Comparison of ENCODE assay signal across 16 cellular contexts in genomic region chr4:144902614-144903013, GRCh38.
DNase-seq lines count a peak whose midpoint lies in the region; ATAC-seq and TF ChIP-seq lines count a peak whose summit lies in the region.
"Had no signal": no experiment of that assay in that cellular context is flagged by ENCODE, and none has a peak within 500 bp of the region (broad histone marks: within the 10 kb centered on the region; RNA-seq: fewer than 3 reads in every experiment).

No MANE protein-coding gene starts in this region.

- H3K4me3 ChIP-seq in body of pancreas, result no peak overlapping the region
- H3K4me3 ChIP-seq: adrenal gland; BLaER1 treated with 17β-estradiol and CSF1 and Interleukin-3, amounts not matched to agents 10 nM and 100 nM; left ventricle myocardium inferior; SK-N-MC; thoracic aorta had no signal

- H3K36me3 Mint-ChIP-seq in glutamatergic neuron (ENCODE audit: unreplicated experiment), result no peaks in the 10 kb centered on the region
- H3K36me3 Mint-ChIP-seq: activated CD4-positive, alpha-beta memory T cell treated with anti-CD3 and anti-CD28 coated beads for 36 hours had no signal

- ATAC-seq in GM18907 (IDR thresholded peaks at IDR 0.05; ENCODE audit: unreplicated experiment), result peak; percentile 51
- ATAC-seq in GM21717 (IDR thresholded peaks at IDR 0.05; ENCODE audit: unreplicated experiment), result peak; percentile 69
- peak; percentile 52 for ATAC-seq in HG03159 (IDR thresholded peaks at IDR 0.05; ENCODE audit: unreplicated experiment)
- ATAC-seq in body of pancreas, result no peak
- ATAC-seq: foreskin keratinocyte, PC-3 had no signal

- H3K4me1 ChIP-seq in body of pancreas, result no peaks in the 10 kb centered on the region
- H3K4me1 ChIP-seq: adrenal gland had no signal

- H3K4me1 Mint-ChIP-seq in glutamatergic neuron (ENCODE audit: low read depth, unreplicated experiment), result peaks cover 26% of the 10 kb centered on the region

- no peaks in the 10 kb centered on the region for H3K9me3 ChIP-seq in body of pancreas
- H3K9me3 ChIP-seq: adrenal gland; BLaER1 treated with 17β-estradiol and CSF1 and Interleukin-3, amounts not matched to agents 10 nM and 100 nM; left ventricle myocardium inferior; thoracic aorta had no signal

- peaks cover 5% of the 10 kb centered on the region for H3K9me3 Mint-ChIP-seq in glutamatergic neuron (ENCODE audit: unreplicated experiment)
- H3K9me3 Mint-ChIP-seq: activated CD4-positive, alpha-beta memory T cell treated with anti-CD3 and anti-CD28 coated beads for 36 hours had no signal

- no peak for DNase-seq in glutamatergic neuron
- DNase-seq in GM13976 (ENCODE audit: low spot score), result no peak
- DNase-seq in epidermal melanocyte (ENCODE audit: insufficient read length, low spot score), result no peak
- DNase-seq in body of pancreas, result no peak
- DNase-seq: activated CD4-positive, alpha-beta memory T cell treated with anti-CD3 and anti-CD28 coated beads for 36 hours; adrenal gland; foreskin keratinocyte; left ventricle myocardium inferior; PC-3; stimulated activated CD4-positive, alpha-beta T cell treated with anti-CD3 and anti-CD28 coated beads, Interleukin-4, amount 100 ng/mL, for 1 hour had no signal

- no peak for TF ChIP-seq POLR2A in body of pancreas (IDR thresholded peaks at IDR 0.05)

- in situ Hi-C loops in GM13976 (cut with MboI; ENCODE audit: low sequenced_read_pairs, unreplicated experiment), result no loop called here

- H3K27me3 Mint-ChIP-seq in glutamatergic neuron (ENCODE audit: unreplicated experiment), result no peaks in the 10 kb centered on the region
- H3K27me3 Mint-ChIP-seq: activated CD4-positive, alpha-beta memory T cell treated with anti-CD3 and anti-CD28 coated beads for 36 hours had no signal

- H3K4me3 Mint-ChIP-seq in glutamatergic neuron (ENCODE audit: unreplicated experiment), result peak overlapping the region; percentile 23
- H3K4me3 Mint-ChIP-seq: activated CD4-positive, alpha-beta memory T cell treated with anti-CD3 and anti-CD28 coated beads for 36 hours had no signal

- TF ChIP-seq CTCF in glutamatergic neuron (IDR thresholded peaks at IDR 0.05; ENCODE audit: partially characterized antibody, unreplicated experiment) (no peak), GM13976 (IDR thresholded peaks at IDR 0.05; ENCODE audit: borderline replicate concordance, control extremely low read depth, extremely low read depth, insufficient read depth, missing control alignments) (no peak), body of pancreas (IDR thresholded peaks at IDR 0.05) (no peak)

- WGBS in body of pancreas, 2 donors, result 24 to 49% methylated on average over 1 of the region's 1 CpG

- no peak overlapping the region for H3K27ac ChIP-seq in body of pancreas
- H3K27ac ChIP-seq: adrenal gland; BLaER1 treated with 17β-estradiol and CSF1 and Interleukin-3, amounts not matched to agents 10 nM and 100 nM; foreskin keratinocyte; left ventricle myocardium inferior; SK-N-MC; thoracic aorta had no signal

- H3K36me3 ChIP-seq in body of pancreas (replicated peaks in 1 of 2; ENCODE audit: insufficient read depth in 1 of 2, low read depth in 2 of 2), result no peaks in the 10 kb centered on the region
- H3K36me3 ChIP-seq: adrenal gland; BLaER1 treated with 17β-estradiol and CSF1 and Interleukin-3, amounts not matched to agents 10 nM and 100 nM; left ventricle myocardium inferior; thoracic aorta had no signal

- no peaks in the 10 kb centered on the region for H3K27me3 ChIP-seq in body of pancreas
- H3K27me3 ChIP-seq: adrenal gland; BLaER1 treated with 17β-estradiol and CSF1 and Interleukin-3, amounts not matched to agents 10 nM and 100 nM; foreskin keratinocyte had no signal

- intact Hi-C loops in body of pancreas (cut with DNase I), result no loop called here

- peak overlapping the region; percentile 7 for H3K27ac Mint-ChIP-seq in glutamatergic neuron (ENCODE audit: unreplicated experiment)
- H3K27ac Mint-ChIP-seq: activated CD4-positive, alpha-beta memory T cell treated with anti-CD3 and anti-CD28 coated beads for 36 hours had no signal
